Comparison of ENCODE assay signal across 17 cellular contexts in the genomic region with DNA sequence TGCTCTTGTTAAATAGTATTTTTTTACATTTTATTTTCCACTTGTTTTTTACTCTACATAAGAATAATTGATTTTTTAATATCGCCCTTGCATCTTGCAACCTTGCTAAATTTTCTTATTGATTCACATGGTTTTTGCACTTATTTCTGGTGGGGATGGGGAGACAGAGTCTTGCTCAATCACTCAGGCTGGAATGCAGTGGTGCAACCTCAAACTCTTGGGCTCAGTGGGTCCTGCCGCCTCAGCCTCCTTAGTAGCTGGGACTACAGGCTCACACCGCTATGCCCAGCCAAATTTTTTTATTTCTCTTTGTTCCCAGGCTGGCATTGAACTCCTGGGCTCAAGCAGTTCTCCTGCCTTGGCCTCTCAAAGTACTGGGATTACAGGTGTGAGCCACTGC. TPM values are rescaled to one million over a fixed set of nuclear protein-coding genes. Genes with fewer than 3 reads are reported as not detected.
DNase-seq lines count a peak whose midpoint lies in the region; ATAC-seq and FAIRE-seq lines count a peak whose summit lies in the region.
"Had no signal": no experiment of that assay in that cellular context is flagged by ENCODE, and none has a peak within 500 bp of the region (broad histone marks: within the 10 kb centered on the region; RNA-seq: fewer than 3 reads in every experiment).

No MANE protein-coding gene starts in this region.

- H3K9me3 ChIP-seq in CD4-positive, alpha-beta memory T cell (ENCODE audit: control insufficient read depth in 1 of 2, low read length in 2 of 2) = no peaks in the 10 kb centered on the region
- H3K9me3 ChIP-seq in CD8-positive, alpha-beta memory T cell (ENCODE audit: low read length) = no peaks in the 10 kb centered on the region

- no peak overlapping the region for H3K27ac ChIP-seq in CD4-positive, alpha-beta memory T cell (ENCODE audit: low read depth, low read length)
- no peak overlapping the region for H3K27ac ChIP-seq in CD8-positive, alpha-beta memory T cell (ENCODE audit: low read depth, low read length)
- H3K27ac ChIP-seq: 22Rv1 had no signal

- ATAC-seq in HG03039 (IDR thresholded peaks at IDR 0.05; ENCODE audit: unreplicated experiment) (no peak), GM19035 (IDR thresholded peaks at IDR 0.05; ENCODE audit: unreplicated experiment) (no peak)

- H3K4me3 Mint-ChIP-seq in CD4-positive, alpha-beta memory T cell = no peak overlapping the region
- no peak overlapping the region for H3K4me3 Mint-ChIP-seq in CD8-positive, alpha-beta memory T cell
- H3K4me3 Mint-ChIP-seq: CD14-positive monocyte, IgD-negative memory B cell had no signal

- POLR2A ChIA-PET in CD4-positive, alpha-beta memory T cell (lab: Charles Lee; ENCODE audit: partially characterized antibody) = no interaction called here
- POLR2A ChIA-PET in CD8-positive, alpha-beta memory T cell (lab: Charles Lee) = no interaction called here

- no peaks in the 10 kb centered on the region for H3K36me3 ChIP-seq in CD4-positive, alpha-beta memory T cell (ENCODE audit: insufficient read depth, low read length)
- no peaks in the 10 kb centered on the region for H3K36me3 ChIP-seq in CD8-positive, alpha-beta memory T cell (ENCODE audit: insufficient read depth, low read length)

- intact Hi-C loops in CD4-positive, alpha-beta memory T cell (cut with micrococcal nuclease) = no loop called here

- H3K36me3 Mint-ChIP-seq in CD4-positive, alpha-beta memory T cell = no peaks in the 10 kb centered on the region
- H3K36me3 Mint-ChIP-seq in CD8-positive, alpha-beta memory T cell = no peaks in the 10 kb centered on the region
- H3K36me3 Mint-ChIP-seq: CD14-positive monocyte had no signal

- DNase-seq in SIG-M5 treated with dmso at 0.1 percent for 504 hours (lab: John Stamatoyannopoulos, UW; ENCODE audit: unreplicated experiment) (peak; percentile 20), SIG-M5 (lab: John Stamatoyannopoulos, UW) (no peak), amniotic epithelial cell (ENCODE audit: low read depth) (peak; percentile 11), frontal cortex (ENCODE audit: low spot score in 2 of 2) (no peak)
- no peak for DNase-seq in CD4-positive, alpha-beta memory T cell
- no peak for DNase-seq in CD8-positive, alpha-beta memory T cell
- DNase-seq: DMS53, HCEC 1CT had no signal

- CTCF ChIA-PET in CD4-positive, alpha-beta memory T cell (lab: Charles Lee; ENCODE audit: partially characterized antibody) = no interaction called here
- CTCF ChIA-PET in CD8-positive, alpha-beta memory T cell (lab: Charles Lee) = no interaction called here

- no peaks in the 10 kb centered on the region for H3K27me3 ChIP-seq in CD4-positive, alpha-beta memory T cell (ENCODE audit: insufficient read depth, low read length)
- no peaks in the 10 kb centered on the region for H3K27me3 ChIP-seq in CD8-positive, alpha-beta memory T cell (ENCODE audit: insufficient read depth, low read length, poor library complexity, severe bottlenecking)

- peaks cover 1 to 3% of the 10 kb centered on the region in 2 donors for H3K27me3 Mint-ChIP-seq in CD4-positive, alpha-beta memory T cell
- peaks cover 4 to 5% of the 10 kb centered on the region in 2 donors for H3K27me3 Mint-ChIP-seq in CD8-positive, alpha-beta memory T cell
- H3K27me3 Mint-ChIP-seq: IgD-negative memory B cell had no signal

- peak; percentile 50 for FAIRE-seq in frontal cortex (lab: Jason Lieb, UNC)
- FAIRE-seq: GM18507 had no signal

- peaks cover 0 to 3% (median 0%) of the 10 kb centered on the region in 8 donors for H3K9me3 Mint-ChIP-seq in CD4-positive, alpha-beta memory T cell
- no peaks in the 10 kb centered on the region for H3K9me3 Mint-ChIP-seq in CD8-positive, alpha-beta memory T cell

- no peaks in the 10 kb centered on the region for H3K4me1 ChIP-seq in CD4-positive, alpha-beta memory T cell (ENCODE audit: insufficient read depth, low read length)
- H3K4me1 ChIP-seq in CD8-positive, alpha-beta memory T cell (ENCODE audit: insufficient read depth, low read length) = no peaks in the 10 kb centered on the region

- H3K4me1 Mint-ChIP-seq in CD4-positive, alpha-beta memory T cell = no peaks in the 10 kb centered on the region
- no peaks in the 10 kb centered on the region for H3K4me1 Mint-ChIP-seq in CD8-positive, alpha-beta memory T cell
- H3K4me1 Mint-ChIP-seq: CD14-positive monocyte, IgD-negative memory B cell had no signal

- H3K27ac Mint-ChIP-seq in CD4-positive, alpha-beta memory T cell = no peak overlapping the region
- H3K27ac Mint-ChIP-seq in CD8-positive, alpha-beta memory T cell = no peak overlapping the region
- H3K27ac Mint-ChIP-seq: CD14-positive monocyte, IgD-negative memory B cell had no signal

- H3K4me3 ChIP-seq in CD4-positive, alpha-beta memory T cell (ENCODE audit: low read length in 2 of 2) = no peak overlapping the region
- no peak overlapping the region for H3K4me3 ChIP-seq in CD8-positive, alpha-beta memory T cell (ENCODE audit: low read length)

RNA-seq across cellular contexts. Expression of a gene that starts 30.3 kb away (rescaled TPM):
- 0.41 TPM for total RNA-seq in frontal cortex
- total RNA-seq in CD4-positive, alpha-beta memory T cell = not detected
- polyA plus RNA-seq in CD4-positive, alpha-beta memory T cell = not detected
- not detected for total RNA-seq in CD8-positive, alpha-beta memory T cell
- not detected for polyA plus RNA-seq in CD8-positive, alpha-beta memory T cell
- total RNA-seq: H4, HT-29 had no signal
- polyA plus RNA-seq: BJ, CD14-positive monocyte, IgD-negative memory B cell had no signal

Comparison
In these comparisons a context has a peak if more than half of its experiments do, and no peak if none do; other contexts are left out.
1. DNase-seq: peak in SIG-M5 treated with dmso at 0.1 percent for 504 hours (single experiment) and amniotic epithelial cell (single experiment); none in SIG-M5 (single experiment), frontal cortex (0 of 2), CD4-positive, alpha-beta memory T cell (0 of 5) and CD8-positive, alpha-beta memory T cell (0 of 5).